Comparison of ENCODE assay signal across 20 cellular contexts in genomic region chr2:3778016-3778415, GRCh38.
"Had no signal": no experiment of that assay in that cellular context is flagged by ENCODE, and none has a peak within 500 bp of the region (broad histone marks: within the 10 kb centered on the region; RNA-seq: fewer than 3 reads in every experiment).

No MANE protein-coding gene starts in this region.

- H3K4me3 Mint-ChIP-seq: endodermal cell; stimulated activated naive B cell treated with anti-CD40 and anti-IgM and Interleukin-4, amounts not matched to agents 10 μg/mL and 1 μg/mL and 100 μg/mL, for 72 hours; stimulated activated naive CD8-positive, alpha-beta T cell treated with anti-CD3 and anti-CD28 coated beads, Interleukin-15, amount 100 ng/mL, for 72 hours had no signal

- H3K27ac Mint-ChIP-seq: endodermal cell; stimulated activated naive B cell treated with anti-CD40 and anti-IgM and Interleukin-4, amounts not matched to agents 10 μg/mL and 1 μg/mL and 100 μg/mL, for 72 hours; stimulated activated naive CD8-positive, alpha-beta T cell treated with anti-CD3 and anti-CD28 coated beads, Interleukin-15, amount 100 ng/mL, for 72 hours had no signal

- H3K36me3 Mint-ChIP-seq: stimulated activated naive B cell treated with anti-CD40 and anti-IgM and Interleukin-4, amounts not matched to agents 10 μg/mL and 1 μg/mL and 100 μg/mL, for 72 hours had no signal

- ATAC-seq: heart left ventricle; left ventricle myocardium superior; sciatic nerve; stimulated activated naive B cell treated with anti-CD40 and anti-IgM and Interleukin-4, amounts not matched to agents 10 μg/mL and 1 μg/mL and 100 μg/mL, for 72 hours; stimulated activated naive CD8-positive, alpha-beta T cell treated with anti-CD3 and anti-CD28 coated beads, Interleukin-15, amount 100 ng/mL, for 72 hours; upper lobe of right lung had no signal

- H3K9me3 Mint-ChIP-seq: endodermal cell; stimulated activated naive B cell treated with anti-CD40 and anti-IgM and Interleukin-4, amounts not matched to agents 10 μg/mL and 1 μg/mL and 100 μg/mL, for 72 hours; stimulated activated naive CD8-positive, alpha-beta T cell treated with anti-CD3 and anti-CD28 coated beads, Interleukin-15, amount 100 ng/mL, for 72 hours had no signal

- DNase-seq: colonic mucosa; dermis blood vessel endothelial cell; effector CD4-positive, alpha-beta T cell; erythroblast; heart left ventricle; hypothalamus; left ventricle myocardium superior; mesenchymal stem cell; midbrain; posterior cingulate gyrus; spleen; stimulated activated CD4-positive, alpha-beta T cell treated with anti-CD3 and anti-CD28 coated beads, Interleukin-15, amount 100 ng/mL, for 24 hours; stimulated activated CD4-positive, alpha-beta T cell treated with anti-CD3 and anti-CD28 coated beads, Interleukin-1b, Interleukin-23, amount 100 ng/mL, for 48 hours; stimulated activated CD4-positive, alpha-beta T cell treated with anti-CD3 and anti-CD28 coated beads, Interleukin-4, amount 100 ng/mL, for 24 hours; stimulated activated naive B cell treated with anti-CD40 and anti-IgM and Interleukin-4, amounts not matched to agents 10 μg/mL and 1 μg/mL and 100 μg/mL, for 72 hours; stimulated activated naive CD8-positive, alpha-beta T cell treated with anti-CD3 and anti-CD28 coated beads, Interleukin-15, amount 100 ng/mL, for 72 hours; testis; upper lobe of right lung had no signal
